In the genomic region with DNA sequence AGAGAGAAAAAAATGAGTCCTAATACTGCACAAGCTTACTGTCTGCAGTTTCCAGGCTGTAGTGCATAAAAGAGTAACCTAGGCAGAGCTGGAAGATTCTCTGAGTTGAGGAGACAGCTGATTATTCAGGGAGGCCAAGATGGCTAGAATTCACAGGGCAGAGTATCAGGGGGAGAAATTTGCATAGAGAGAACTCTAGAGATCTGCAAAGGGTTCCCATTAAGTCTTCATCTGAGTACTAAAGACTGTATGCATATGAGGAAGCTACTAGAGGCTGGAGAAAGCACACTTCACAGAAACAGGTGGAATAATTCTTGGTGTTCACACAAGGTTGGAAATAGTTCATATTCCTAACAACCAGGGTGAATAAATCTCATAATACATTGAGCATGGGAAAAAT, we compare ENCODE assay signal across 15 cellular contexts.
DNase-seq lines count a peak whose midpoint lies in the region; ATAC-seq and TF ChIP-seq lines count a peak whose summit lies in the region.
"Had no signal": no experiment of that assay in that cellular context is flagged by ENCODE, and none has a peak within 500 bp of the region (broad histone marks: within the 10 kb centered on the region; RNA-seq: fewer than 3 reads in every experiment).

No MANE protein-coding gene starts in this region.

- no peak overlapping the region for H3K4me3 Mint-ChIP-seq in activated B cell treated with CpG ODN at 0.5 μM for 24 hours
- H3K4me3 Mint-ChIP-seq in memory B cell, result no peak overlapping the region
- H3K4me3 Mint-ChIP-seq in stimulated activated naive B cell treated with anti-CD40 and anti-IgM and Interleukin-4, amounts not matched to agents 10 μg/mL and 1 μg/mL and 100 μg/mL, for 72 hours, result no peak overlapping the region
- no peak overlapping the region for H3K4me3 Mint-ChIP-seq in chondrocyte (ENCODE audit: unreplicated experiment)
- no peak overlapping the region for H3K4me3 Mint-ChIP-seq in activated T-cell treated with anti-CD3 and anti-CD28 coated beads, Interleukin-2, amount 50 U/mL, for 24 hours
- H3K4me3 Mint-ChIP-seq: CD4-positive, alpha-beta T cell had no signal

- 0 out of 2 replicates have a peak overlapping the region, but pooled peaks have one; percentile 19 for H2AFZ ChIP-seq in GM23248

- POLR2A ChIA-PET in activated B cell treated with CpG ODN at 0.5 μM for 24 hours (lab: Charles Lee), result interaction anchor here (0.6 kb wide), 1 partner anchor 101 kb away, joined by 6 read pairs; no protein-coding TSS in a partner anchor

- no peaks in the 10 kb centered on the region for H3K9me2 ChIP-seq in GM23248 (ENCODE audit: insufficient read depth)

- H3F3A ChIP-seq in GM23248 (ENCODE audit: insufficient read depth), result peaks cover 28% of the 10 kb centered on the region

- no peak overlapping the region for H3K4me2 ChIP-seq in GM23248 (ENCODE audit: unreplicated experiment)

- H3K36me3 ChIP-seq in GM23248 (ENCODE audit: low read depth), result no peaks in the 10 kb centered on the region
- H3K36me3 ChIP-seq: HAP-1 had no signal

- H3K27me3 Mint-ChIP-seq in activated B cell treated with CpG ODN at 0.5 μM for 24 hours (no peaks in the 10 kb centered on the region), memory B cell (no peaks in the 10 kb centered on the region), chondrocyte (ENCODE audit: low read depth) (no peaks in the 10 kb centered on the region)
- H3K27me3 Mint-ChIP-seq in stimulated activated naive B cell treated with anti-CD40 and anti-IgM and Interleukin-4, amounts not matched to agents 10 μg/mL and 1 μg/mL and 100 μg/mL, for 72 hours, result no peaks in the 10 kb centered on the region
- H3K27me3 Mint-ChIP-seq in activated T-cell treated with anti-CD3 and anti-CD28 coated beads, Interleukin-2, amount 50 U/mL, for 24 hours, result no peaks in the 10 kb centered on the region
- H3K27me3 Mint-ChIP-seq: CD4-positive, alpha-beta T cell had no signal

- H3K27ac Mint-ChIP-seq in activated B cell treated with CpG ODN at 0.5 μM for 24 hours (no peak overlapping the region), memory B cell (peak overlapping the region; percentile 43), chondrocyte (ENCODE audit: unreplicated experiment) (no peak overlapping the region)
- H3K27ac Mint-ChIP-seq in stimulated activated naive B cell treated with anti-CD40 and anti-IgM and Interleukin-4, amounts not matched to agents 10 μg/mL and 1 μg/mL and 100 μg/mL, for 72 hours, result no peak overlapping the region
- H3K27ac Mint-ChIP-seq in activated T-cell treated with anti-CD3 and anti-CD28 coated beads, Interleukin-2, amount 50 U/mL, for 24 hours, result no peak overlapping the region
- H3K27ac Mint-ChIP-seq: CD4-positive, alpha-beta T cell had no signal

- TF ChIP-seq CTCF in activated B cell treated with CpG ODN at 0.5 μM for 24 hours (IDR thresholded peaks at IDR 0.05), result no peak
- no peak for TF ChIP-seq CTCF in chondrocyte (IDR thresholded peaks at IDR 0.05)

- CTCF ChIA-PET in activated B cell treated with CpG ODN at 0.5 μM for 24 hours (lab: Charles Lee), result interaction anchor here (1.2 to 1.4 kb wide), 2 partner anchors 29 to 121 kb away, joined by 3 to 4 read pairs; no protein-coding TSS in a partner anchor

- H3K4me3 ChIP-seq in GM23248, result no peak overlapping the region
- H3K4me3 ChIP-seq: HAP-1, K562 had no signal

- H3K9me3 Mint-ChIP-seq in activated B cell treated with CpG ODN at 0.5 μM for 24 hours (peaks cover 2% of the 10 kb centered on the region), memory B cell (peaks cover 2% of the 10 kb centered on the region), chondrocyte (ENCODE audit: low read depth) (peaks cover 6% of the 10 kb centered on the region)
- H3K9me3 Mint-ChIP-seq in stimulated activated naive B cell treated with anti-CD40 and anti-IgM and Interleukin-4, amounts not matched to agents 10 μg/mL and 1 μg/mL and 100 μg/mL, for 72 hours, result no peaks in the 10 kb centered on the region
- H3K9me3 Mint-ChIP-seq in activated T-cell treated with anti-CD3 and anti-CD28 coated beads, Interleukin-2, amount 50 U/mL, for 24 hours, result peaks cover 6% of the 10 kb centered on the region
- H3K9me3 Mint-ChIP-seq: CD4-positive, alpha-beta T cell had no signal

- no peak overlapping the region for H3K27ac ChIP-seq in GM23248
- H3K27ac ChIP-seq: C4-2B had no signal

- H3K9me3 ChIP-seq in GM23248 (ENCODE audit: low read depth), result no peaks in the 10 kb centered on the region
- H3K9me3 ChIP-seq: Caco-2, HAP-1 had no signal

- H3K27me3 ChIP-seq in GM23248 (replicated peaks; ENCODE audit: insufficient read depth), result no peaks in the 10 kb centered on the region

- DNase-seq in GM23248 (no peak), activated B cell treated with CpG ODN at 0.5 μM for 24 hours (no peak), memory B cell (ENCODE audit: low spot score in 2 of 2) (no peak), NCI-H2107 treated with DMSO at 0.1 percent for 48 hours (lab: John Stamatoyannopoulos, UW; ENCODE audit: unreplicated experiment) (no peak), chondrocyte (ENCODE audit: low spot score) (no peak), NCI-H2081 treated with DMSO at 0.1 percent for 48 hours (lab: John Stamatoyannopoulos, UW) (no peak)
- no peak for DNase-seq in stimulated activated naive B cell treated with anti-CD40 and anti-IgM and Interleukin-4, amounts not matched to agents 10 μg/mL and 1 μg/mL and 100 μg/mL, for 72 hours
- no peak for DNase-seq in activated T-cell treated with anti-CD3 and anti-CD28 coated beads, Interleukin-2, amount 50 U/mL, for 24 hours
- DNase-seq: ACHN; AML-193; Caco-2; CD4-positive, alpha-beta T cell had no signal

- no peaks in the 10 kb centered on the region for H3K79me2 ChIP-seq in GM23248 (ENCODE audit: insufficient read depth)

- H3K36me3 Mint-ChIP-seq in activated B cell treated with CpG ODN at 0.5 μM for 24 hours (ENCODE audit: low read depth), result no peaks in the 10 kb centered on the region
- peaks cover 4% of the 10 kb centered on the region for H3K36me3 Mint-ChIP-seq in memory B cell
- H3K36me3 Mint-ChIP-seq in stimulated activated naive B cell treated with anti-CD40 and anti-IgM and Interleukin-4, amounts not matched to agents 10 μg/mL and 1 μg/mL and 100 μg/mL, for 72 hours, result no peaks in the 10 kb centered on the region
- peaks cover 7% of the 10 kb centered on the region for H3K36me3 Mint-ChIP-seq in chondrocyte (ENCODE audit: low read depth)
- no peaks in the 10 kb centered on the region for H3K36me3 Mint-ChIP-seq in activated T-cell treated with anti-CD3 and anti-CD28 coated beads, Interleukin-2, amount 50 U/mL, for 24 hours (ENCODE audit: low read depth)

- H3K4me1 Mint-ChIP-seq in activated B cell treated with CpG ODN at 0.5 μM for 24 hours (peaks cover 4% of the 10 kb centered on the region), memory B cell (peaks cover 6% of the 10 kb centered on the region), chondrocyte (ENCODE audit: low read depth) (no peaks in the 10 kb centered on the region)
- H3K4me1 Mint-ChIP-seq in stimulated activated naive B cell treated with anti-CD40 and anti-IgM and Interleukin-4, amounts not matched to agents 10 μg/mL and 1 μg/mL and 100 μg/mL, for 72 hours, result peaks cover 3 to 6% of the 10 kb centered on the region in 2 donors
- H3K4me1 Mint-ChIP-seq in activated T-cell treated with anti-CD3 and anti-CD28 coated beads, Interleukin-2, amount 50 U/mL, for 24 hours (ENCODE audit: low read depth), result no peaks in the 10 kb centered on the region

- peaks cover 42% of the 10 kb centered on the region for H3K4me1 ChIP-seq in GM23248 (ENCODE audit: insufficient read depth)
- H3K4me1 ChIP-seq: HAP-1 had no signal

- intact Hi-C loops in activated B cell treated with CpG ODN at 0.5 μM for 24 hours (cut with micrococcal nuclease), result loop anchor here (2.0 kb wide), 1 partner anchor 17 kb away; no protein-coding TSS in a partner anchor

- ATAC-seq in activated B cell treated with CpG ODN at 0.5 μM for 24 hours (ENCODE audit: low read depth) (peak; percentile 45), memory B cell (ENCODE audit: low read depth) (peak; percentile 51)
- peak; percentile 52 to 67 for ATAC-seq in stimulated activated naive B cell treated with anti-CD40 and anti-IgM and Interleukin-4, amounts not matched to agents 10 μg/mL and 1 μg/mL and 100 μg/mL, for 72 hours (replicated peaks)
- ATAC-seq: K562 had no signal

- H3K9ac ChIP-seq in GM23248, result no peak overlapping the region

- no peaks in the 10 kb centered on the region for H4K20me1 ChIP-seq in GM23248 (ENCODE audit: insufficient read depth)

- in situ Hi-C loops in GM23248 (cut with MboI), result no loop called here
